Comparison of ENCODE assay signal across 1 cellular context in the genomic region with DNA sequence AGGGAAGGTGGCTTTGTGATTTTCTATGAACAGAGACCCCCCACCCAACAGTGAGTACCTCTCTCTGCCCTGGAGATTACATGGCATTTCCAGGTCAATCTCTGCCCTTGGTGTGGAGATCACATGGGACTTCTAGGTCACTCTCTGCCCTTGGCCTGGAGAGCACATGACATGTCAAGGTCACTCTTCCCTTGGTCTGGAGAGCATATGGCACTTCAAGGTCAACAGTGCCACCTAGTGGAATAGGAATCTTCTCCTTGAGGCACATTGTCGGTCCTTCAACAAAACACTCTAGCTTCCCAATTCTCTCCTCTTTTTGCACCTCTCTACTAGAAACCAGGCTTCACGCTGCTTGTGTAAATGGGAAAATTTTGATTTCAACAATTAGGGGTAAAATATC.
TF ChIP-seq lines count a peak whose summit lies in the region.

No MANE protein-coding gene starts in this region.

TF ChIP-seq in WTC11, 78 proteins besides CTCF, POLR2A, EP300 and RAD21 (continued from another document and continues in another):
- TF ChIP-seq, protein P1, sequence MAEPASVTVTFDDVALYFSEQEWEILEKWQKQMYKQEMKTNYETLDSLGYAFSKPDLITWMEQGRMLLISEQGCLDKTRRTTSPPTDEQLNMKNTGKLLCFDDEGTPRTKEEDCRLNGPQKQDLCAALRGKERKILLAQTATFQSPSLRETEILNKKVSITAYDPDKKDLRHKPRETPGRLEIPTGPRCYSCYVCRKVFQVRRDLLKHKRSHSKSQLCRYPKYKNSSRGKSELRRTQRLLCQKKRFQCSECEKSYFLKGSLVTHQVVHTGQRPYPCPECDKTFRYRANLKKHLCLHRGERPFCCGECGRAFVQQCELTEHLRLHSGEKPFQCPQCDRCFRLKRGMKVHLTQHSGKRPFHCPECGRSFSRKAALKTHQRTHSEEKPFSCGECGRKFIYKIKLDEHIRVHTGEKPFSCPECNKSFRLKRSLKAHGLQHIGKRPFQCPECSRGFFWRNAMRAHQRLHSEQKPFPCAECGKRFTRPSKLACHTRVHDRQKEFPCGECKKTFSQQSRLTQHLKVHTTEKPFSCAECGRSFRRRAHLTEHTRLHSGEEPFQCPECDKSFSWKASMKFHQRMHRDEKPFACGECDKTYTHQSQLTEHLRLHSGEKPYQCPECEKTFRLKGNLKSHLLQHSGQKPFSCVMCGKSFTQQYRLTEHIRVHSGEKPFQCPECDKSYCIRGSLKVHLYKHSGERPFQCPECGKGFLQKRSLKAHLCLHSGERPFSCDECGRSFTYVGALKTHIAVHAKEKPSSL (CRISPR knock-in tag; conservative IDR thresholded peaks at IDR 0.05), result no peak
- TF ChIP-seq, protein P2, sequence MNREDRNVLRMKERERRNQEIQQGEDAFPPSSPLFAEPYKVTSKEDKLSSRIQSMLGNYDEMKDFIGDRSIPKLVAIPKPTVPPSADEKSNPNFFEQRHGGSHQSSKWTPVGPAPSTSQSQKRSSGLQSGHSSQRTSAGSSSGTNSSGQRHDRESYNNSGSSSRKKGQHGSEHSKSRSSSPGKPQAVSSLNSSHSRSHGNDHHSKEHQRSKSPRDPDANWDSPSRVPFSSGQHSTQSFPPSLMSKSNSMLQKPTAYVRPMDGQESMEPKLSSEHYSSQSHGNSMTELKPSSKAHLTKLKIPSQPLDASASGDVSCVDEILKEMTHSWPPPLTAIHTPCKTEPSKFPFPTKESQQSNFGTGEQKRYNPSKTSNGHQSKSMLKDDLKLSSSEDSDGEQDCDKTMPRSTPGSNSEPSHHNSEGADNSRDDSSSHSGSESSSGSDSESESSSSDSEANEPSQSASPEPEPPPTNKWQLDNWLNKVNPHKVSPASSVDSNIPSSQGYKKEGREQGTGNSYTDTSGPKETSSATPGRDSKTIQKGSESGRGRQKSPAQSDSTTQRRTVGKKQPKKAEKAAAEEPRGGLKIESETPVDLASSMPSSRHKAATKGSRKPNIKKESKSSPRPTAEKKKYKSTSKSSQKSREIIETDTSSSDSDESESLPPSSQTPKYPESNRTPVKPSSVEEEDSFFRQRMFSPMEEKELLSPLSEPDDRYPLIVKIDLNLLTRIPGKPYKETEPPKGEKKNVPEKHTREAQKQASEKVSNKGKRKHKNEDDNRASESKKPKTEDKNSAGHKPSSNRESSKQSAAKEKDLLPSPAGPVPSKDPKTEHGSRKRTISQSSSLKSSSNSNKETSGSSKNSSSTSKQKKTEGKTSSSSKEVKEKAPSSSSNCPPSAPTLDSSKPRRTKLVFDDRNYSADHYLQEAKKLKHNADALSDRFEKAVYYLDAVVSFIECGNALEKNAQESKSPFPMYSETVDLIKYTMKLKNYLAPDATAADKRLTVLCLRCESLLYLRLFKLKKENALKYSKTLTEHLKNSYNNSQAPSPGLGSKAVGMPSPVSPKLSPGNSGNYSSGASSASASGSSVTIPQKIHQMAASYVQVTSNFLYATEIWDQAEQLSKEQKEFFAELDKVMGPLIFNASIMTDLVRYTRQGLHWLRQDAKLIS (CRISPR knock-in tag; IDR thresholded peaks at IDR 0.05; ENCODE audit: borderline replicate concordance), result 0 out of 2 replicates have a peak, but pooled peaks have one; percentile 42
- TF ChIP-seq NR3C1 (CRISPR knock-in tag; conservative IDR thresholded peaks at IDR 0.05; ENCODE audit: low read depth), result no peak
- TF ChIP-seq TCF7 (CRISPR knock-in tag; IDR thresholded peaks at IDR 0.05; ENCODE audit: low read depth), result no peak
- TF ChIP-seq ATF1 (CRISPR knock-in tag; IDR thresholded peaks at IDR 0.05), result no peak
- TF ChIP-seq, protein P3, sequence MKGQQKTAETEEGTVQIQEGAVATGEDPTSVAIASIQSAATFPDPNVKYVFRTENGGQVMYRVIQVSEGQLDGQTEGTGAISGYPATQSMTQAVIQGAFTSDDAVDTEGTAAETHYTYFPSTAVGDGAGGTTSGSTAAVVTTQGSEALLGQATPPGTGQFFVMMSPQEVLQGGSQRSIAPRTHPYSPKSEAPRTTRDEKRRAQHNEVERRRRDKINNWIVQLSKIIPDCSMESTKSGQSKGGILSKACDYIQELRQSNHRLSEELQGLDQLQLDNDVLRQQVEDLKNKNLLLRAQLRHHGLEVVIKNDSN (CRISPR knock-in tag; IDR thresholded peaks at IDR 0.05), result peak; percentile 61; the same call in 1 of the 2 replicates
- TF ChIP-seq, protein P4, sequence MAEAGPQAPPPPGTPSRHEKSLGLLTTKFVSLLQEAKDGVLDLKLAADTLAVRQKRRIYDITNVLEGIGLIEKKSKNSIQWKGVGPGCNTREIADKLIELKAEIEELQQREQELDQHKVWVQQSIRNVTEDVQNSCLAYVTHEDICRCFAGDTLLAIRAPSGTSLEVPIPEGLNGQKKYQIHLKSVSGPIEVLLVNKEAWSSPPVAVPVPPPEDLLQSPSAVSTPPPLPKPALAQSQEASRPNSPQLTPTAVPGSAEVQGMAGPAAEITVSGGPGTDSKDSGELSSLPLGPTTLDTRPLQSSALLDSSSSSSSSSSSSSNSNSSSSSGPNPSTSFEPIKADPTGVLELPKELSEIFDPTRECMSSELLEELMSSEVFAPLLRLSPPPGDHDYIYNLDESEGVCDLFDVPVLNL (CRISPR knock-in tag; IDR thresholded peaks at IDR 0.05; ENCODE audit: borderline replicate concordance, low read depth), result no peak
- TF ChIP-seq ESRRA (CRISPR knock-in tag; IDR thresholded peaks at IDR 0.05; ENCODE audit: borderline replicate concordance), result peak; percentile 99
- TF ChIP-seq FOXK1 (CRISPR knock-in tag; IDR thresholded peaks at IDR 0.05), result 0 out of 2 replicates have a peak, but pooled peaks have one; percentile 28
- TF ChIP-seq, protein P5, sequence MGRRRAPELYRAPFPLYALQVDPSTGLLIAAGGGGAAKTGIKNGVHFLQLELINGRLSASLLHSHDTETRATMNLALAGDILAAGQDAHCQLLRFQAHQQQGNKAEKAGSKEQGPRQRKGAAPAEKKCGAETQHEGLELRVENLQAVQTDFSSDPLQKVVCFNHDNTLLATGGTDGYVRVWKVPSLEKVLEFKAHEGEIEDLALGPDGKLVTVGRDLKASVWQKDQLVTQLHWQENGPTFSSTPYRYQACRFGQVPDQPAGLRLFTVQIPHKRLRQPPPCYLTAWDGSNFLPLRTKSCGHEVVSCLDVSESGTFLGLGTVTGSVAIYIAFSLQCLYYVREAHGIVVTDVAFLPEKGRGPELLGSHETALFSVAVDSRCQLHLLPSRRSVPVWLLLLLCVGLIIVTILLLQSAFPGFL (CRISPR knock-in tag; IDR thresholded peaks at IDR 0.05; ENCODE audit: borderline replicate concordance), result no peak
- TF ChIP-seq ZNF416 (CRISPR knock-in tag; IDR thresholded peaks at IDR 0.05), result no peak
- TF ChIP-seq, protein P6, sequence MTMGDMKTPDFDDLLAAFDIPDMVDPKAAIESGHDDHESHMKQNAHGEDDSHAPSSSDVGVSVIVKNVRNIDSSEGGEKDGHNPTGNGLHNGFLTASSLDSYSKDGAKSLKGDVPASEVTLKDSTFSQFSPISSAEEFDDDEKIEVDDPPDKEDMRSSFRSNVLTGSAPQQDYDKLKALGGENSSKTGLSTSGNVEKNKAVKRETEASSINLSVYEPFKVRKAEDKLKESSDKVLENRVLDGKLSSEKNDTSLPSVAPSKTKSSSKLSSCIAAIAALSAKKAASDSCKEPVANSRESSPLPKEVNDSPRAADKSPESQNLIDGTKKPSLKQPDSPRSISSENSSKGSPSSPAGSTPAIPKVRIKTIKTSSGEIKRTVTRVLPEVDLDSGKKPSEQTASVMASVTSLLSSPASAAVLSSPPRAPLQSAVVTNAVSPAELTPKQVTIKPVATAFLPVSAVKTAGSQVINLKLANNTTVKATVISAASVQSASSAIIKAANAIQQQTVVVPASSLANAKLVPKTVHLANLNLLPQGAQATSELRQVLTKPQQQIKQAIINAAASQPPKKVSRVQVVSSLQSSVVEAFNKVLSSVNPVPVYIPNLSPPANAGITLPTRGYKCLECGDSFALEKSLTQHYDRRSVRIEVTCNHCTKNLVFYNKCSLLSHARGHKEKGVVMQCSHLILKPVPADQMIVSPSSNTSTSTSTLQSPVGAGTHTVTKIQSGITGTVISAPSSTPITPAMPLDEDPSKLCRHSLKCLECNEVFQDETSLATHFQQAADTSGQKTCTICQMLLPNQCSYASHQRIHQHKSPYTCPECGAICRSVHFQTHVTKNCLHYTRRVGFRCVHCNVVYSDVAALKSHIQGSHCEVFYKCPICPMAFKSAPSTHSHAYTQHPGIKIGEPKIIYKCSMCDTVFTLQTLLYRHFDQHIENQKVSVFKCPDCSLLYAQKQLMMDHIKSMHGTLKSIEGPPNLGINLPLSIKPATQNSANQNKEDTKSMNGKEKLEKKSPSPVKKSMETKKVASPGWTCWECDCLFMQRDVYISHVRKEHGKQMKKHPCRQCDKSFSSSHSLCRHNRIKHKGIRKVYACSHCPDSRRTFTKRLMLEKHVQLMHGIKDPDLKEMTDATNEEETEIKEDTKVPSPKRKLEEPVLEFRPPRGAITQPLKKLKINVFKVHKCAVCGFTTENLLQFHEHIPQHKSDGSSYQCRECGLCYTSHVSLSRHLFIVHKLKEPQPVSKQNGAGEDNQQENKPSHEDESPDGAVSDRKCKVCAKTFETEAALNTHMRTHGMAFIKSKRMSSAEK (CRISPR knock-in tag; IDR thresholded peaks at IDR 0.05; ENCODE audit: borderline replicate concordance), result no peak
- TF ChIP-seq ZBTB21 (CRISPR knock-in tag; IDR thresholded peaks at IDR 0.05; ENCODE audit: borderline replicate concordance), result no peak
- TF ChIP-seq ELF4 (CRISPR knock-in tag; IDR thresholded peaks at IDR 0.05; ENCODE audit: low read depth), result no peak
- TF ChIP-seq TEAD4 (CRISPR knock-in tag; IDR thresholded peaks at IDR 0.05), result no peak
- no peak for TF ChIP-seq JAZF1 (CRISPR knock-in tag; IDR thresholded peaks at IDR 0.05)
- TF ChIP-seq, protein P7, sequence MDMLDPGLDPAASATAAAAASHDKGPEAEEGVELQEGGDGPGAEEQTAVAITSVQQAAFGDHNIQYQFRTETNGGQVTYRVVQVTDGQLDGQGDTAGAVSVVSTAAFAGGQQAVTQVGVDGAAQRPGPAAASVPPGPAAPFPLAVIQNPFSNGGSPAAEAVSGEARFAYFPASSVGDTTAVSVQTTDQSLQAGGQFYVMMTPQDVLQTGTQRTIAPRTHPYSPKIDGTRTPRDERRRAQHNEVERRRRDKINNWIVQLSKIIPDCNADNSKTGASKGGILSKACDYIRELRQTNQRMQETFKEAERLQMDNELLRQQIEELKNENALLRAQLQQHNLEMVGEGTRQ (CRISPR knock-in tag; IDR thresholded peaks at IDR 0.05), result peak; percentile 80
- TF ChIP-seq, protein P8, sequence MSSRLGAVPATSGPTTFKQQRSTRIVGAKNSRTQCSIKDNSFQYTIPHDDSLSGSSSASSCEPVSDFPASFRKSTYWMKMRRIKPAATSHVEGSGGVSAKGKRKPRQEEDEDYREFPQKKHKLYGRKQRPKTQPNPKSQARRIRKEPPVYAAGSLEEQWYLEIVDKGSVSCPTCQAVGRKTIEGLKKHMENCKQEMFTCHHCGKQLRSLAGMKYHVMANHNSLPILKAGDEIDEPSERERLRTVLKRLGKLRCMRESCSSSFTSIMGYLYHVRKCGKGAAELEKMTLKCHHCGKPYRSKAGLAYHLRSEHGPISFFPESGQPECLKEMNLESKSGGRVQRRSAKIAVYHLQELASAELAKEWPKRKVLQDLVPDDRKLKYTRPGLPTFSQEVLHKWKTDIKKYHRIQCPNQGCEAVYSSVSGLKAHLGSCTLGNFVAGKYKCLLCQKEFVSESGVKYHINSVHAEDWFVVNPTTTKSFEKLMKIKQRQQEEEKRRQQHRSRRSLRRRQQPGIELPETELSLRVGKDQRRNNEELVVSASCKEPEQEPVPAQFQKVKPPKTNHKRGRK (CRISPR knock-in tag; IDR thresholded peaks at IDR 0.05; ENCODE audit: borderline replicate concordance), result no peak
- no peak for TF ChIP-seq ZNF317 (CRISPR knock-in tag; IDR thresholded peaks at IDR 0.05; ENCODE audit: borderline replicate concordance, low read depth)
- TF ChIP-seq JUN (CRISPR knock-in tag; IDR thresholded peaks at IDR 0.05), result no peak
- TF ChIP-seq ZNF138 (CRISPR knock-in tag; conservative IDR thresholded peaks at IDR 0.05), result no peak
- TF ChIP-seq CREM (CRISPR knock-in tag; IDR thresholded peaks at IDR 0.05), result no peak
- no peak for TF ChIP-seq FOXP1 (CRISPR knock-in tag; IDR thresholded peaks at IDR 0.05; ENCODE audit: borderline replicate concordance)
- no peak for TF ChIP-seq KAT7 (CRISPR knock-in tag; IDR thresholded peaks at IDR 0.05; ENCODE audit: borderline replicate concordance)
- no peak for TF ChIP-seq CREB1 (CRISPR knock-in tag; IDR thresholded peaks at IDR 0.05)
- no peak for TF ChIP-seq ZNF396 (CRISPR knock-in tag; IDR thresholded peaks at IDR 0.05; ENCODE audit: borderline replicate concordance)
- TF ChIP-seq, protein P9, sequence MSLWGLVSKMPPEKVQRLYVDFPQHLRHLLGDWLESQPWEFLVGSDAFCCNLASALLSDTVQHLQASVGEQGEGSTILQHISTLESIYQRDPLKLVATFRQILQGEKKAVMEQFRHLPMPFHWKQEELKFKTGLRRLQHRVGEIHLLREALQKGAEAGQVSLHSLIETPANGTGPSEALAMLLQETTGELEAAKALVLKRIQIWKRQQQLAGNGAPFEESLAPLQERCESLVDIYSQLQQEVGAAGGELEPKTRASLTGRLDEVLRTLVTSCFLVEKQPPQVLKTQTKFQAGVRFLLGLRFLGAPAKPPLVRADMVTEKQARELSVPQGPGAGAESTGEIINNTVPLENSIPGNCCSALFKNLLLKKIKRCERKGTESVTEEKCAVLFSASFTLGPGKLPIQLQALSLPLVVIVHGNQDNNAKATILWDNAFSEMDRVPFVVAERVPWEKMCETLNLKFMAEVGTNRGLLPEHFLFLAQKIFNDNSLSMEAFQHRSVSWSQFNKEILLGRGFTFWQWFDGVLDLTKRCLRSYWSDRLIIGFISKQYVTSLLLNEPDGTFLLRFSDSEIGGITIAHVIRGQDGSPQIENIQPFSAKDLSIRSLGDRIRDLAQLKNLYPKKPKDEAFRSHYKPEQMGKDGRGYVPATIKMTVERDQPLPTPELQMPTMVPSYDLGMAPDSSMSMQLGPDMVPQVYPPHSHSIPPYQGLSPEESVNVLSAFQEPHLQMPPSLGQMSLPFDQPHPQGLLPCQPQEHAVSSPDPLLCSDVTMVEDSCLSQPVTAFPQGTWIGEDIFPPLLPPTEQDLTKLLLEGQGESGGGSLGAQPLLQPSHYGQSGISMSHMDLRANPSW (CRISPR knock-in tag; conservative IDR thresholded peaks at IDR 0.05; ENCODE audit: low read depth), result no peak
- TF ChIP-seq, protein P10, sequence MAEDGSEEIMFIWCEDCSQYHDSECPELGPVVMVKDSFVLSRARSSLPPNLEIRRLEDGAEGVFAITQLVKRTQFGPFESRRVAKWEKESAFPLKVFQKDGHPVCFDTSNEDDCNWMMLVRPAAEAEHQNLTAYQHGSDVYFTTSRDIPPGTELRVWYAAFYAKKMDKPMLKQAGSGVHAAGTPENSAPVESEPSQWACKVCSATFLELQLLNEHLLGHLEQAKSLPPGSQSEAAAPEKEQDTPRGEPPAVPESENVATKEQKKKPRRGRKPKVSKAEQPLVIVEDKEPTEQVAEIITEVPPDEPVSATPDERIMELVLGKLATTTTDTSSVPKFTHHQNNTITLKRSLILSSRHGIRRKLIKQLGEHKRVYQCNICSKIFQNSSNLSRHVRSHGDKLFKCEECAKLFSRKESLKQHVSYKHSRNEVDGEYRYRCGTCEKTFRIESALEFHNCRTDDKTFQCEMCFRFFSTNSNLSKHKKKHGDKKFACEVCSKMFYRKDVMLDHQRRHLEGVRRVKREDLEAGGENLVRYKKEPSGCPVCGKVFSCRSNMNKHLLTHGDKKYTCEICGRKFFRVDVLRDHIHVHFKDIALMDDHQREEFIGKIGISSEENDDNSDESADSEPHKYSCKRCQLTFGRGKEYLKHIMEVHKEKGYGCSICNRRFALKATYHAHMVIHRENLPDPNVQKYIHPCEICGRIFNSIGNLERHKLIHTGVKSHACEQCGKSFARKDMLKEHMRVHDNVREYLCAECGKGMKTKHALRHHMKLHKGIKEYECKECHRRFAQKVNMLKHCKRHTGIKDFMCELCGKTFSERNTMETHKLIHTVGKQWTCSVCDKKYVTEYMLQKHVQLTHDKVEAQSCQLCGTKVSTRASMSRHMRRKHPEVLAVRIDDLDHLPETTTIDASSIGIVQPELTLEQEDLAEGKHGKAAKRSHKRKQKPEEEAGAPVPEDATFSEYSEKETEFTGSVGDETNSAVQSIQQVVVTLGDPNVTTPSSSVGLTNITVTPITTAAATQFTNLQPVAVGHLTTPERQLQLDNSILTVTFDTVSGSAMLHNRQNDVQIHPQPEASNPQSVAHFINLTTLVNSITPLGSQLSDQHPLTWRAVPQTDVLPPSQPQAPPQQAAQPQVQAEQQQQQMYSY (CRISPR knock-in tag; IDR thresholded peaks at IDR 0.05), result no peak
- no peak for TF ChIP-seq EMX1 (CRISPR knock-in tag; IDR thresholded peaks at IDR 0.05)
- no peak for TF ChIP-seq NR1H2 (CRISPR knock-in tag; IDR thresholded peaks at IDR 0.05)
